Comparison of ENCODE assay signal across 10 cellular contexts in genomic region chr12:95838125-95838524, GRCh38. TPM values are rescaled to one million over a fixed set of nuclear protein-coding genes. Genes with fewer than 3 reads are reported as not detected.
DNase-seq lines count a peak whose midpoint lies in the region; ATAC-seq, FAIRE-seq and TF ChIP-seq lines count a peak whose summit lies in the region.
"Had no signal": no experiment of that assay in that cellular context is flagged by ENCODE, and none has a peak within 500 bp of the region (broad histone marks: within the 10 kb centered on the region; RNA-seq: fewer than 3 reads in every experiment).

No MANE protein-coding gene starts in this region.

- no peaks in the 10 kb centered on the region for H3K36me3 Mint-ChIP-seq in activated naive CD4-positive, alpha-beta T cell treated with anti-CD3 and anti-CD28 coated beads for 36 hours (ENCODE audit: low read depth)
- no peaks in the 10 kb centered on the region for H3K36me3 Mint-ChIP-seq in activated naive CD8-positive, alpha-beta T cell treated with anti-CD3 and anti-CD28 coated beads for 36 hours
- H3K36me3 Mint-ChIP-seq: natural killer cell treated with Interleukin-12 subunit alpha and Interleukin-12 subunit beta and Interleukin-15 and Interleukin-18, amount 100 ng/mL, for 72 hours had no signal

- peak overlapping the region; percentile 44 for H3K4me3 ChIP-seq in PC-3 (ENCODE audit: low read length)
- H3K4me3 ChIP-seq: BLaER1 treated with 17β-estradiol and CSF1 and Interleukin-3, amounts not matched to agents 10 nM and 100 nM had no signal

- H3K4me1 ChIP-seq in PC-3 (ENCODE audit: insufficient read depth, low read length), result peaks cover 31% of the 10 kb centered on the region
- H3K4me1 ChIP-seq: BLaER1 treated with 17β-estradiol and CSF1 and Interleukin-3, amounts not matched to agents 10 nM and 100 nM had no signal

- peaks cover 11% of the 10 kb centered on the region for H3F3A ChIP-seq in PC-3 (ENCODE audit: low read length, unreplicated experiment)

- ATAC-seq in PC-3, result peak; percentile 15
- ATAC-seq in HG03159 (IDR thresholded peaks at IDR 0.05; ENCODE audit: unreplicated experiment), result no peak
- ATAC-seq: natural killer cell treated with Interleukin-12 subunit alpha and Interleukin-12 subunit beta and Interleukin-15 and Interleukin-18, amount 100 ng/mL, for 72 hours had no signal

- H3K27ac ChIP-seq in PC-3 (ENCODE audit: low read length), result no peak overlapping the region
- H3K27ac ChIP-seq: BLaER1 treated with 17β-estradiol and CSF1 and Interleukin-3, amounts not matched to agents 10 nM and 100 nM had no signal

- H4K20me1 ChIP-seq in PC-3 (ENCODE audit: low read length), result no peaks in the 10 kb centered on the region
- H4K20me1 ChIP-seq: BLaER1 treated with 17β-estradiol and CSF1 and Interleukin-3, amounts not matched to agents 10 nM and 100 nM had no signal

- H3K79me2 ChIP-seq in PC-3 (ENCODE audit: low read length), result no peaks in the 10 kb centered on the region

- peak; percentile 14 for DNase-seq in activated naive CD4-positive, alpha-beta T cell treated with anti-CD3 and anti-CD28 coated beads for 36 hours
- no peak for DNase-seq in activated naive CD4-positive, alpha-beta T cell (lab: John Stamatoyannopoulos, UW)
- DNase-seq in PC-3 (peak; percentile 85), fibroblast of gingiva (ENCODE audit: low read depth) (peak; percentile 87), urothelium cell line (ENCODE audit: low spot score) (peak; percentile 6), MV-4-11 (lab: John Stamatoyannopoulos, UW) (no peak)
- no peak for DNase-seq in activated naive CD8-positive, alpha-beta T cell treated with anti-CD3 and anti-CD28 coated beads for 36 hours

- no TSS peak for BruUV-seq in PC-3 (replicated peaks; lab: Mats Ljungman, UMichigan)

- H3K4me3 Mint-ChIP-seq in activated naive CD4-positive, alpha-beta T cell treated with anti-CD3 and anti-CD28 coated beads for 36 hours, result no peak overlapping the region
- no peak overlapping the region for H3K4me3 Mint-ChIP-seq in activated naive CD8-positive, alpha-beta T cell treated with anti-CD3 and anti-CD28 coated beads for 36 hours
- H3K4me3 Mint-ChIP-seq: natural killer cell treated with Interleukin-12 subunit alpha and Interleukin-12 subunit beta and Interleukin-15 and Interleukin-18, amount 100 ng/mL, for 72 hours had no signal

- POLR2A ChIA-PET in PC-3 (lab: Charles Lee; ENCODE audit: unreplicated experiment), result interaction anchor here (0.6 kb wide), 1 partner anchor 26 kb away, joined by 4 read pairs; no protein-coding TSS in a partner anchor

- H3K27ac Mint-ChIP-seq in activated naive CD4-positive, alpha-beta T cell treated with anti-CD3 and anti-CD28 coated beads for 36 hours, result no peak overlapping the region
- H3K27ac Mint-ChIP-seq in activated naive CD8-positive, alpha-beta T cell treated with anti-CD3 and anti-CD28 coated beads for 36 hours, result no peak overlapping the region
- H3K27ac Mint-ChIP-seq: natural killer cell treated with Interleukin-12 subunit alpha and Interleukin-12 subunit beta and Interleukin-15 and Interleukin-18, amount 100 ng/mL, for 72 hours had no signal

- no peaks in the 10 kb centered on the region for H3K27me3 ChIP-seq in PC-3 (ENCODE audit: low read length)
- H3K27me3 ChIP-seq: BLaER1 treated with 17β-estradiol and CSF1 and Interleukin-3, amounts not matched to agents 10 nM and 100 nM had no signal

- no peaks in the 10 kb centered on the region for H3K9me3 Mint-ChIP-seq in activated naive CD4-positive, alpha-beta T cell treated with anti-CD3 and anti-CD28 coated beads for 36 hours
- H3K9me3 Mint-ChIP-seq in activated naive CD8-positive, alpha-beta T cell treated with anti-CD3 and anti-CD28 coated beads for 36 hours, result no peaks in the 10 kb centered on the region
- H3K9me3 Mint-ChIP-seq: natural killer cell treated with Interleukin-12 subunit alpha and Interleukin-12 subunit beta and Interleukin-15 and Interleukin-18, amount 100 ng/mL, for 72 hours had no signal

- TF ChIP-seq CTCF in PC-3 (conservative IDR thresholded peaks at IDR 0.05; ENCODE audit: low read depth, low read length), result no peak

- H3K9ac ChIP-seq in PC-3 (ENCODE audit: low read length), result no peak overlapping the region
- H3K9ac ChIP-seq: BLaER1 treated with 17β-estradiol and CSF1 and Interleukin-3, amounts not matched to agents 10 nM and 100 nM had no signal

- no peaks in the 10 kb centered on the region for H3K9me2 ChIP-seq in PC-3 (replicated peaks; ENCODE audit: low read length)

- peaks cover 11% of the 10 kb centered on the region for H3K27me3 Mint-ChIP-seq in activated naive CD4-positive, alpha-beta T cell treated with anti-CD3 and anti-CD28 coated beads for 36 hours (ENCODE audit: low read depth)
- H3K27me3 Mint-ChIP-seq in activated naive CD8-positive, alpha-beta T cell treated with anti-CD3 and anti-CD28 coated beads for 36 hours, result peaks cover 27% of the 10 kb centered on the region

- peak overlapping the region; percentile 48 for H2AFZ ChIP-seq in PC-3 (ENCODE audit: low read length)

- H3K9me3 ChIP-seq in PC-3 (ENCODE audit: low read length), result no peaks in the 10 kb centered on the region
- H3K9me3 ChIP-seq: BLaER1 treated with 17β-estradiol and CSF1 and Interleukin-3, amounts not matched to agents 10 nM and 100 nM had no signal

- FAIRE-seq in urothelium cell line (lab: Jason Lieb, UNC), result no peak

- intact Hi-C loops in activated naive CD4-positive, alpha-beta T cell treated with anti-CD3 and anti-CD28 coated beads for 36 hours (cut with micrococcal nuclease), result no loop called here
- intact Hi-C loops in PC-3 (cut with micrococcal nuclease), result no loop called here

- H3K4me2 ChIP-seq in PC-3 (ENCODE audit: low read length), result peak overlapping the region; percentile 45
- H3K4me2 ChIP-seq: BLaER1 treated with 17β-estradiol and CSF1 and Interleukin-3, amounts not matched to agents 10 nM and 100 nM had no signal

- peaks cover 5% of the 10 kb centered on the region for H3K4me1 Mint-ChIP-seq in activated naive CD4-positive, alpha-beta T cell treated with anti-CD3 and anti-CD28 coated beads for 36 hours (ENCODE audit: low read depth)
- H3K4me1 Mint-ChIP-seq in activated naive CD8-positive, alpha-beta T cell treated with anti-CD3 and anti-CD28 coated beads for 36 hours, result peaks cover 6% of the 10 kb centered on the region

- no peaks in the 10 kb centered on the region for H3K36me3 ChIP-seq in PC-3 (ENCODE audit: low read depth, low read length)
- H3K36me3 ChIP-seq: BLaER1 treated with 17β-estradiol and CSF1 and Interleukin-3, amounts not matched to agents 10 nM and 100 nM had no signal

- CTCF ChIA-PET in activated naive CD4-positive, alpha-beta T cell treated with anti-CD3 and anti-CD28 coated beads for 36 hours (lab: Charles Lee), result no interaction called here
- CTCF ChIA-PET in PC-3 (lab: Charles Lee), result no interaction called here

RNA-seq across cellular contexts. Expression of gene SNRPF, which starts 20.6 kb away (rescaled TPM):
- 10 to 100 TPM; 57.4 to 59.9 TPM for total RNA-seq in activated naive CD4-positive, alpha-beta T cell treated with anti-CD3 and anti-CD28 coated beads for 36 hours
- 47.4 and 47.5 TPM in 2 replicates for total RNA-seq in PC-3 (2014; rRNA removed)
- total RNA-seq in activated naive CD8-positive, alpha-beta T cell treated with anti-CD3 and anti-CD28 coated beads for 36 hours, result 10 to 100 TPM; 54.9 to 57.9 TPM

RNA-seq across cellular contexts. Expression of gene NTN4, which starts 47.6 kb away (rescaled TPM):
- total RNA-seq in activated naive CD4-positive, alpha-beta T cell treated with anti-CD3 and anti-CD28 coated beads for 36 hours, result not detected
- 39.6 and 40.3 TPM in 2 replicates for total RNA-seq in PC-3 (2014; rRNA removed)
- total RNA-seq in activated naive CD8-positive, alpha-beta T cell treated with anti-CD3 and anti-CD28 coated beads for 36 hours, result not detected
- total RNA-seq: natural killer cell treated with Interleukin-12 subunit alpha and Interleukin-12 subunit beta and Interleukin-15 and Interleukin-18, amount 100 ng/mL, for 72 hours had no signal

Comparison
In these comparisons a context has a peak if more than half of its experiments do, and no peak if none do; other contexts are left out.
1. DNase-seq: peak in activated naive CD4-positive, alpha-beta T cell treated with anti-CD3 and anti-CD28 coated beads for 36 hours (single experiment), PC-3 (single experiment), fibroblast of gingiva (single experiment) and urothelium cell line (single experiment); none in activated naive CD4-positive, alpha-beta T cell (0 of 4), activated naive CD8-positive, alpha-beta T cell treated with anti-CD3 and anti-CD28 coated beads for 36 hours (single experiment) and MV-4-11 (single experiment).
2. RNA of gene NTN4, which starts 47.6 kb away (total RNA-seq): 39.6 to 40.3 TPM in PC-3; not detected in activated naive CD4-positive, alpha-beta T cell treated with anti-CD3 and anti-CD28 coated beads for 36 hours and not detected in activated naive CD8-positive, alpha-beta T cell treated with anti-CD3 and anti-CD28 coated beads for 36 hours; every median in the first group is over 10 times any median in the second.